ENCODE assay signal across 1 cellular context in the genomic region with DNA sequence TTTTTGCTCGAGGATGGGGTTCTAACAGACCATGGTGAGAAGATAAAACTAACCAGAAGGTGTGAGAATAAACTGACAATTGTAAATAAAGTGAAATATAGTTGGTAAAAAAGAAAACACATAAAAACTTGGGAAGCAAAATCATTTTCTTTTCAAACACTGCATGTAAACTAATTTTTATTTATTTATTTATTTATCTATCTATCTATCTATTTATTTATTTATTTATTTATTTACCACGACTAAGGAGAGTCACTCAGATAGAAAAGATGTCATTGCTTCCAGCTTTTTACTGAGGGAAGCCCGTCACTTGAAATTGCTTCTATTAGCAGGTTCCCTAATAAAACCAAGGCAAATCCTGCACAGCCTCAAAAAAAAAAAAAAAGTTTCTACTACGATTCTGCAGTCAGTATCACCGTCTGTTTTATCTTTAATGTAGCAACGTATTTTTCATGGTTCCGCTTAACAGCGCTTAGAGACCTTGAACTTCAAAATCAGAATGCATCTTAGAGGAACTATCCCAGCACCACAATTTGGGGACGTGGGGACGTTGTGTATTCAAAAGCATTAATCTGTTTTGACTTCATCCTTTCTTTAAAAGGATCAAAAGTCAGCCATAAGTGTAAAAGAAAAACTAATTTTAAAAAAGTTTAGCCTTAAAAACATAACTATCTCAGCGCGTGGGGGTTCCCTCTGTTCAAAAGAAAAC.
TF ChIP-seq lines count a peak whose summit lies in the region.

No MANE protein-coding gene starts in this region.

TF ChIP-seq in liver, 16 proteins besides CTCF, POLR2A, EP300 and RAD21 (continued from another document):
- TF ChIP-seq, protein P1, sequence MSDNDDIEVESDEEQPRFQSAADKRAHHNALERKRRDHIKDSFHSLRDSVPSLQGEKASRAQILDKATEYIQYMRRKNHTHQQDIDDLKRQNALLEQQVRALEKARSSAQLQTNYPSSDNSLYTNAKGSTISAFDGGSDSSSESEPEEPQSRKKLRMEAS (IDR thresholded peaks at IDR 0.05), result no peak
- TF ChIP-seq JUND (IDR thresholded peaks at IDR 0.05) (no peak), SP1 (IDR thresholded peaks at IDR 0.05) (no peak), HNF4A (conservative IDR thresholded peaks at IDR 0.05) (no peak)
- TF ChIP-seq, protein P2, sequence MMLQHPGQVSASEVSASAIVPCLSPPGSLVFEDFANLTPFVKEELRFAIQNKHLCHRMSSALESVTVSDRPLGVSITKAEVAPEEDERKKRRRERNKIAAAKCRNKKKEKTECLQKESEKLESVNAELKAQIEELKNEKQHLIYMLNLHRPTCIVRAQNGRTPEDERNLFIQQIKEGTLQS (IDR thresholded peaks at IDR 0.05), result no peak
